ENCODE assay signal across 12 cellular contexts in genomic region chr1:196535727-196536126, GRCh38.
DNase-seq lines count a peak whose midpoint lies in the region; ATAC-seq and TF ChIP-seq lines count a peak whose summit lies in the region.
"Had no signal": no experiment of that assay in that cellular context is flagged by ENCODE, and none has a peak within 500 bp of the region (broad histone marks: within the 10 kb centered on the region; RNA-seq: fewer than 3 reads in every experiment).

No MANE protein-coding gene starts in this region.

- no peak overlapping the region for H3K27ac Mint-ChIP-seq in activated naive CD8-positive, alpha-beta T cell treated with anti-CD3 and anti-CD28 coated beads, Interleukin-2, amount 50 U/mL, for 24 hours
- H3K27ac Mint-ChIP-seq: activated naive CD8-positive, alpha-beta T cell treated with anti-CD3 and anti-CD28 coated beads, Interleukin-2, amount 10 ng/mL, durations not matched to agents 7 days and 5 days had no signal

- H3K4me3 ChIP-seq in PC-3 (ENCODE audit: low read length) (no peak overlapping the region), fibroblast of pulmonary artery (replicated peaks; ENCODE audit: low read depth, low read length) (no peak overlapping the region)
- H3K4me3 ChIP-seq: lung had no signal

- H3K27me3 ChIP-seq in PC-3 (ENCODE audit: low read length): no peaks in the 10 kb centered on the region

- H3K27me3 Mint-ChIP-seq in activated naive CD8-positive, alpha-beta T cell treated with anti-CD3 and anti-CD28 coated beads, Interleukin-2, amount 50 U/mL, for 24 hours: no peaks in the 10 kb centered on the region
- H3K27me3 Mint-ChIP-seq: activated naive CD8-positive, alpha-beta T cell treated with anti-CD3 and anti-CD28 coated beads, Interleukin-2, amount 10 ng/mL, durations not matched to agents 7 days and 5 days had no signal

- H3K9me3 Mint-ChIP-seq in activated naive CD8-positive, alpha-beta T cell treated with anti-CD3 and anti-CD28 coated beads, Interleukin-2, amount 50 U/mL, for 24 hours: peaks cover 4% of the 10 kb centered on the region
- H3K9me3 Mint-ChIP-seq: activated naive CD8-positive, alpha-beta T cell treated with anti-CD3 and anti-CD28 coated beads, Interleukin-2, amount 10 ng/mL, durations not matched to agents 7 days and 5 days had no signal

- no peaks in the 10 kb centered on the region for H4K20me1 ChIP-seq in PC-3 (ENCODE audit: low read length)

- peak; percentile 37 for DNase-seq in A172 (ENCODE audit: low spot score)
- DNase-seq in GM04504 (ENCODE audit: low read depth): peak; percentile 8
- DNase-seq in PC-3: peak; percentile 5
- DNase-seq in fibroblast of pulmonary artery (ENCODE audit: low read depth): peak; percentile 41
- no peak for DNase-seq in middle frontal gyrus (ENCODE audit: extremely low spot score, low spot score)
- DNase-seq in GOT3 (lab: John Stamatoyannopoulos, UW): no peak
- DNase-seq in activated naive CD8-positive, alpha-beta T cell treated with anti-CD3 and anti-CD28 coated beads, Interleukin-2, amount 50 U/mL, for 24 hours: no peak
- DNase-seq: activated naive CD8-positive, alpha-beta T cell treated with anti-CD3 and anti-CD28 coated beads, Interleukin-2, amount 10 ng/mL, durations not matched to agents 7 days and 5 days had no signal

- H3K4me1 ChIP-seq in PC-3 (ENCODE audit: insufficient read depth, low read length): no peaks in the 10 kb centered on the region
- H3K4me1 ChIP-seq: Caco-2 had no signal

- H3K4me1 Mint-ChIP-seq in activated naive CD8-positive, alpha-beta T cell treated with anti-CD3 and anti-CD28 coated beads, Interleukin-2, amount 50 U/mL, for 24 hours: no peaks in the 10 kb centered on the region
- H3K4me1 Mint-ChIP-seq: activated naive CD8-positive, alpha-beta T cell treated with anti-CD3 and anti-CD28 coated beads, Interleukin-2, amount 10 ng/mL, durations not matched to agents 7 days and 5 days had no signal

- intact Hi-C loops in PC-3 (cut with micrococcal nuclease): no loop called here

- no peak overlapping the region for H3K4me2 ChIP-seq in PC-3 (ENCODE audit: low read length)

- CTCF ChIA-PET in PC-3 (lab: Charles Lee): no interaction called here

- no peaks in the 10 kb centered on the region; the same call in 1 of the 2 replicates for H3K36me3 ChIP-seq in PC-3 (ENCODE audit: low read depth, low read length)

- H3K79me2 ChIP-seq in PC-3 (ENCODE audit: low read length): no peaks in the 10 kb centered on the region

- H3K9me3 ChIP-seq in PC-3 (ENCODE audit: low read length): no peaks in the 10 kb centered on the region
- H3K9me3 ChIP-seq: Caco-2 had no signal

- H2AFZ ChIP-seq in PC-3 (ENCODE audit: low read length): no peak overlapping the region

- TF ChIP-seq CTCF in PC-3 (conservative IDR thresholded peaks at IDR 0.05; ENCODE audit: low read depth, low read length): no peak
- TF ChIP-seq CTCF in fibroblast of pulmonary artery (IDR thresholded peaks at IDR 0.05; ENCODE audit: low read length, missing control alignments): no peak

- H3K36me3 Mint-ChIP-seq in activated naive CD8-positive, alpha-beta T cell treated with anti-CD3 and anti-CD28 coated beads, Interleukin-2, amount 50 U/mL, for 24 hours (ENCODE audit: low read depth): no peaks in the 10 kb centered on the region
- H3K36me3 Mint-ChIP-seq: activated naive CD8-positive, alpha-beta T cell treated with anti-CD3 and anti-CD28 coated beads, Interleukin-2, amount 10 ng/mL, durations not matched to agents 7 days and 5 days had no signal

- H3K27ac ChIP-seq in PC-3 (ENCODE audit: low read length): no peak overlapping the region

- no TSS peak for BruUV-seq in PC-3 (replicated peaks; lab: Mats Ljungman, UMichigan)

- no peaks in the 10 kb centered on the region for H3F3A ChIP-seq in PC-3 (ENCODE audit: low read length, unreplicated experiment)

- ATAC-seq in PC-3 (no peak), HG02870 (IDR thresholded peaks at IDR 0.05; ENCODE audit: unreplicated experiment) (no peak)
- ATAC-seq in activated naive CD8-positive, alpha-beta T cell treated with anti-CD3 and anti-CD28 coated beads, Interleukin-2, amount 50 U/mL, for 24 hours: no peak
- ATAC-seq: sciatic nerve had no signal

- no peak overlapping the region for H3K4me3 Mint-ChIP-seq in activated naive CD8-positive, alpha-beta T cell treated with anti-CD3 and anti-CD28 coated beads, Interleukin-2, amount 50 U/mL, for 24 hours
- H3K4me3 Mint-ChIP-seq: activated naive CD8-positive, alpha-beta T cell treated with anti-CD3 and anti-CD28 coated beads, Interleukin-2, amount 10 ng/mL, durations not matched to agents 7 days and 5 days had no signal

- POLR2A ChIA-PET in PC-3 (lab: Charles Lee; ENCODE audit: unreplicated experiment): no interaction called here

- H3K9ac ChIP-seq in PC-3 (ENCODE audit: low read length): no peak overlapping the region

- H3K9me2 ChIP-seq in PC-3 (replicated peaks; ENCODE audit: low read length): no peaks in the 10 kb centered on the region

Comparison
In these comparisons a context has a peak if more than half of its experiments do, and no peak if none do; other contexts are left out.
1. DNase-seq: peak in A172 (single experiment), GM04504 (single experiment), PC-3 (single experiment) and fibroblast of pulmonary artery (single experiment); none in middle frontal gyrus (single experiment), GOT3 (single experiment) and activated naive CD8-positive, alpha-beta T cell treated with anti-CD3 and anti-CD28 coated beads, Interleukin-2, amount 50 U/mL, for 24 hours (single experiment).